ENCODE assay signal across 8 cellular contexts in genomic region chr1:103461171-103462105, GRCh38.
DNase-seq lines count a peak whose midpoint lies in the region; ATAC-seq and TF ChIP-seq lines count a peak whose summit lies in the region.

No MANE protein-coding gene starts in this region.

- no peak overlapping the region for H3K9ac ChIP-seq in SK-N-SH

- TF ChIP-seq CTCF in SK-N-SH (IDR thresholded peaks at IDR 0.05), result peak; percentile 85

- H3K27me3 ChIP-seq in SK-N-SH (ENCODE audit: insufficient read depth), result no peaks in the 10 kb centered on the region

- DNase-seq in SIG-M5 treated with dmso at 0.1 percent for 504 hours (lab: John Stamatoyannopoulos, UW; ENCODE audit: unreplicated experiment) (peak; percentile 20), SIG-M5 (lab: John Stamatoyannopoulos, UW) (no peak), SK-N-SH (peak; percentile 21), iPS-NIHi11 (ENCODE audit: low spot score) (peak; percentile 16), NCI-H524 treated with DMSO at 0.1 percent for 48 hours (lab: John Stamatoyannopoulos, UW) (no peak)
- no peak for DNase-seq in activated naive CD4-positive, alpha-beta T cell (lab: John Stamatoyannopoulos, UW)

- no peak overlapping the region; a peak in 1 of 4 replicates for H3K4me3 ChIP-seq in SK-N-SH (ENCODE audit: low read depth in 2 of 2, low read length in 1 of 2)

- H3K79me2 ChIP-seq in SK-N-SH (ENCODE audit: insufficient read depth), result no peaks in the 10 kb centered on the region

- H3K4me2 ChIP-seq in SK-N-SH, result no peak overlapping the region

- WGBS in SK-N-SH (ENCODE audit: low lambda C conversion rate), result 78% methylated on average over 1 of the region's 1 CpG

- H4K20me1 ChIP-seq in SK-N-SH (ENCODE audit: insufficient read depth), result no peaks in the 10 kb centered on the region

- H3K9me3 ChIP-seq in SK-N-SH, result no peaks in the 10 kb centered on the region

- ATAC-seq in HG03280 (IDR thresholded peaks at IDR 0.05; ENCODE audit: unreplicated experiment) (peak; percentile 79), HG03439 (IDR thresholded peaks at IDR 0.05; ENCODE audit: unreplicated experiment) (no peak)

- no peak for TF ChIP-seq EP300 in SK-N-SH (IDR thresholded peaks at IDR 0.05; ENCODE audit: borderline replicate concordance in 1 of 2, low read depth in 1 of 2, low read length in 1 of 2)

- no peaks in the 10 kb centered on the region for H3F3A ChIP-seq in SK-N-SH (replicated peaks; ENCODE audit: insufficient read depth)

- H3K36me3 ChIP-seq in SK-N-SH (replicated peaks in 1 of 2; ENCODE audit: control insufficient read depth in 1 of 2, insufficient read depth in 2 of 2, low read length in 1 of 2), result no peaks in the 10 kb centered on the region

- H3K27ac ChIP-seq in SK-N-SH (ENCODE audit: low read depth in 2 of 2, low read length in 1 of 2), result no peak overlapping the region

- TF ChIP-seq RAD21 in SK-N-SH (IDR thresholded peaks at IDR 0.05; ENCODE audit: low read length), result peak; percentile 85

- POLR2A ChIA-PET in SK-N-SH (lab: Yijun Ruan, JAX), result no interaction called here

- CTCF ChIA-PET in SK-N-SH (lab: Yijun Ruan, JAX), result interaction anchor here (0.5 to 4.8 kb wide), 27 partner anchors 9 to 1941 kb away, joined by 3 to 119 read pairs (median 6); partner anchors contain the start of gene COL11A1

- H3K4me1 ChIP-seq in SK-N-SH (ENCODE audit: control insufficient read depth in 1 of 2, insufficient read depth in 2 of 2, low read depth in 1 of 2, low read length in 1 of 2), result no peaks in the 10 kb centered on the region

- no peak overlapping the region for H2AFZ ChIP-seq in SK-N-SH (ENCODE audit: low read depth)

- no peaks in the 10 kb centered on the region for H3K9me2 ChIP-seq in SK-N-SH

TF ChIP-seq in SK-N-SH, 30 proteins besides CTCF, POLR2A, EP300 and RAD21:
- TF ChIP-seq IRF3 (IDR thresholded peaks at IDR 0.05; ENCODE audit: low read depth, low read length) (no peak), FOXM1 (IDR thresholded peaks at IDR 0.05; ENCODE audit: low read depth) (no peak), NRF1 (IDR thresholded peaks at IDR 0.05; ENCODE audit: low read depth, low read length) (no peak), SMC3 (IDR thresholded peaks at IDR 0.05; ENCODE audit: low read depth, low read length) (peak; percentile 49)

Comparison
In these comparisons a context has a peak if more than half of its experiments do, and no peak if none do; other contexts are left out.
1. DNase-seq: peak in SIG-M5 treated with dmso at 0.1 percent for 504 hours (single experiment), SK-N-SH (single experiment) and iPS-NIHi11 (single experiment); none in SIG-M5 (single experiment), activated naive CD4-positive, alpha-beta T cell (0 of 4) and NCI-H524 treated with DMSO at 0.1 percent for 48 hours (single experiment).